8 cellular contexts compared by ENCODE assay signal in the genomic region with DNA sequence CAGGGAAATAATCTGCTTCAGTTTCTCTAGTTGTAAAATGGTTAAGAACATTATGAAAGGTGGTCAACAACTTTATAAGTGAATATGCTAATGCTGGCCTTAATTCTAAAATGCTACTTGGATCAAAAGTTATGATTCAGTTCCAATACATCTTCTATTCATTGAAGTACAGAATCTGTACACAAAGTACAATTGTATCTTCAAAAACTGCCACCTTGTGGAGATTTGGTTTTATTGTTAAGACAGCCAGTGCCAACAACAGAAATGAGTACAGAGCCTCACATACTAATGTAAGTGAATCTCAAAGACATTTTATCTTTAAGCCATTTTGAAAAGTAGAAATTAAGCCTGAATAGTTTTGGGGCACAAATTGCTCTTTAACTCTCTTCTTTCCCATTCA.
DNase-seq lines count a peak whose midpoint lies in the region; ATAC-seq, FAIRE-seq and TF ChIP-seq lines count a peak whose summit lies in the region.

No MANE protein-coding gene starts in this region.

- H3K4me3 Mint-ChIP-seq in naive thymus-derived CD8-positive, alpha-beta T cell: no peak overlapping the region

- H4K20me1 ChIP-seq in keratinocyte (ENCODE audit: control insufficient read depth, extremely low read depth, insufficient read depth, low read length): no peaks in the 10 kb centered on the region

- H3K27me3 Mint-ChIP-seq in naive thymus-derived CD8-positive, alpha-beta T cell: peaks cover 0 to 7% (median 0%) of the 10 kb centered on the region in 5 donors

- H3K9me1 ChIP-seq in keratinocyte (ENCODE audit: control insufficient read depth, extremely low read depth, insufficient read depth, low read length): no peaks in the 10 kb centered on the region

- H3K9ac ChIP-seq in keratinocyte (ENCODE audit: control insufficient read depth, extremely low read depth, insufficient read depth, low read length): no peak overlapping the region

- peaks cover 7% of the 10 kb centered on the region for H3K27me3 ChIP-seq in keratinocyte (ENCODE audit: control insufficient read depth, extremely low read depth, insufficient read depth, low read length)

- no peak overlapping the region for H3K27ac Mint-ChIP-seq in naive thymus-derived CD8-positive, alpha-beta T cell

- no peaks in the 10 kb centered on the region for H3K79me2 ChIP-seq in keratinocyte (ENCODE audit: control insufficient read depth, insufficient read depth, low read length)

- TF ChIP-seq CTCF in GM12873 (IDR thresholded peaks at IDR 0.05; ENCODE audit: insufficient read depth, low read depth, low read length, missing control alignments) (peak; percentile 15), keratinocyte (optimal IDR thresholded peaks at IDR 0.05 in 1 of 3, IDR thresholded peaks at IDR 0.05 in 1 of 3, conservative IDR thresholded peaks at IDR 0.05 in 1 of 3; ENCODE audit: extremely low read depth in 1 of 3, insufficient read depth in 2 of 3, low read length in 3 of 3) (peak in 1 of 3 experiments; percentile 23)

- H3K4me1 ChIP-seq in keratinocyte (ENCODE audit: control insufficient read depth, extremely low read depth, insufficient read depth, low read length): peaks cover 6% of the 10 kb centered on the region

- no peaks in the 10 kb centered on the region for H3K9me3 ChIP-seq in keratinocyte (ENCODE audit: control insufficient read depth, low read depth, low read length)

- H3K36me3 ChIP-seq in keratinocyte (ENCODE audit: control insufficient read depth in 2 of 2, extremely low read depth in 1 of 2, insufficient read depth in 2 of 2, low read length in 2 of 2): no peaks in the 10 kb centered on the region

- FAIRE-seq in HTR-8/SVneo (lab: Jason Lieb, UNC) (no peak), TTC549 (lab: Jason Lieb, UNC) (peak; percentile 59), keratinocyte (lab: Jason Lieb, UNC) (no peak)

- no peaks in the 10 kb centered on the region for H3K36me3 Mint-ChIP-seq in naive thymus-derived CD8-positive, alpha-beta T cell

- POLR2A ChIA-PET in naive thymus-derived CD8-positive, alpha-beta T cell (lab: Charles Lee): no interaction called here

- dilution Hi-C loops in keratinocyte (cut with MboI; ENCODE audit: extremely low pct_ligation_motif_present, low sequenced_read_pairs): no loop called here

- H3K4me3 ChIP-seq in keratinocyte (ENCODE audit: control insufficient read depth in 2 of 3, extremely low read depth in 1 of 3, insufficient read depth in 2 of 3, low read depth in 1 of 3, low read length in 3 of 3): peak overlapping the region in 1 of 3 experiments; percentile 3

- no peak overlapping the region for H3K27ac ChIP-seq in keratinocyte (ENCODE audit: control insufficient read depth, insufficient read depth, low read length)

- no peaks in the 10 kb centered on the region for H3K9me3 Mint-ChIP-seq in naive thymus-derived CD8-positive, alpha-beta T cell

- no peaks in the 10 kb centered on the region for H3K4me1 Mint-ChIP-seq in naive thymus-derived CD8-positive, alpha-beta T cell

- ATAC-seq in naive thymus-derived CD8-positive, alpha-beta T cell: no peak

- H2AFZ ChIP-seq in keratinocyte (ENCODE audit: control insufficient read depth, low read length): peak overlapping the region; percentile 79

- DNase-seq in HTR-8/SVneo (ENCODE audit: insufficient read length, low spot score) (peak; percentile 56), keratinocyte (ENCODE audit: low read depth, low spot score) (peak; percentile 1), NCI-H128 (lab: John Stamatoyannopoulos, UW; ENCODE audit: unreplicated experiment) (no peak), NOMO-1 (lab: John Stamatoyannopoulos, UW; ENCODE audit: unreplicated experiment in 2 of 2) (no peak), AML-193 (lab: John Stamatoyannopoulos, UW) (no peak)
- no peak for DNase-seq in naive thymus-derived CD8-positive, alpha-beta T cell

- peak overlapping the region; percentile 48 for H3K4me2 ChIP-seq in keratinocyte (ENCODE audit: control insufficient read depth, extremely low read depth, insufficient read depth, low read depth, low read length)

Comparison
In these comparisons a context has a peak if more than half of its experiments do, and no peak if none do; other contexts are left out.
1. DNase-seq: peak in HTR-8/SVneo (single experiment) and keratinocyte (single experiment); none in naive thymus-derived CD8-positive, alpha-beta T cell (0 of 10), NCI-H128 (single experiment), NOMO-1 (0 of 2) and AML-193 (0 of 2).